Comparison of ENCODE assay signal across 8 cellular contexts in the genomic region with DNA sequence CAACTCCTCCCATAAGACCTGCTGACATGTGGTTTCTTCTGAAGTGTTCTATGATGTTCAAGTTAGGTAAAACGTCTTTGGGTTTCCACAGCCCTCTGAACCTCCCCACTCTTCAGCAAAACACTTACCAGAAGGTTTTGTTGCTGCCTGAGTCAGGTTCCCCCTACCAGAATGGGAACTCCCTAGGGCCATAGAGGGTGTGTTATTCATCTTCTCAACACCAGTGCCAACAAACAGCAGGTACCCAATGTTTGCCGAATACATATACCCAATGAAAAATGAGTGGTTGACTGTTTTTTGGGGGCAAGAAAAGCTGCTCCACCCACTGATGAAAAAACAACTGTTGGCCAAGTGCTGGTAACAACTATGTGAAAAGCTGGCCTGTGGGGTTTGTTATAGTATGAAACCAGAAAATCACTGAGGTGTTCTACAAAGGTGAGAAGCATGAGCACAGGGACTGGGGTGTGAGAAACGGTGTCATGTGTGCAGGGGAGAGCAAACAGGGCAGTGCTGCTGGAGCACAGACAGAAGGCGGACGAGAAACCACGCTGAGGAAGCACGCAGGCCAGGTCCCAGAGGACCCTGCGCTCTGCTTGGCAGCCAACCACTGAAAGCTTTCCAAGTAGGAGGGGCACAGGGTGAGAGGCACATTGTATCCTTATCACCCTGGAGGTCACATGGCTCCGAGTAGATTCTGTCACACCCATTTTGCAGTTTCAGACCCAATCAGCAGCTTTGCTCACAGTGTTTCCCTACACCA. TPM values are rescaled to one million over a fixed set of nuclear protein-coding genes. Genes with fewer than 3 reads are reported as not detected.
A peak's percentile ranks its signal among the peaks of the same experiment; 100 is the strongest.
DNase-seq lines count a peak whose midpoint lies in the region; ATAC-seq and TF ChIP-seq lines count a peak whose summit lies in the region.

No MANE protein-coding gene starts in this region.

- H3K4me2 ChIP-seq in Karpas-422 (ENCODE audit: low read depth, low read length, poor library complexity, severe bottlenecking) = peak overlapping the region; percentile 63

- no peaks in the 10 kb centered on the region for H3K27me3 ChIP-seq in Karpas-422 (ENCODE audit: low read length)
- no peaks in the 10 kb centered on the region for H3K27me3 ChIP-seq in left lung
- no peaks in the 10 kb centered on the region for H3K27me3 ChIP-seq in transverse colon

- DNase-seq in GM10248 (ENCODE audit: extremely low spot score) = peak; percentile 59
- DNase-seq in Karpas-422 = peak; percentile 90
- DNase-seq in activated T-cell treated with anti-CD3 and anti-CD28 coated beads for 4 hours = peak; percentile 19
- DNase-seq in left lung = peak in 1 of 2 donors; percentile 41
- DNase-seq in transverse colon = peak; percentile 53
- no peak for DNase-seq in iPS-NIHi7 (ENCODE audit: extremely low spot score)
- DNase-seq in OCI-M1 (lab: John Stamatoyannopoulos, UW) = no peak

- H2AFZ ChIP-seq in Karpas-422 (ENCODE audit: low read length) = no peak overlapping the region

- peak overlapping the region; percentile 81 for H3K27ac ChIP-seq in Karpas-422 (ENCODE audit: low read length)
- H3K27ac ChIP-seq in left lung = no peak overlapping the region
- H3K27ac ChIP-seq in transverse colon = peak overlapping the region; percentile 56 to 80 (median 74)

- POLR2A ChIA-PET in GM10248 (lab: Yijun Ruan, JAX) = interaction anchor here (0.7 to 1.0 kb wide), 2 partner anchors 9 to 39 kb away, joined by 3 to 4 read pairs; no protein-coding TSS in a partner anchor

- TF ChIP-seq POLR2A in transverse colon (IDR thresholded peaks at IDR 0.05) = no peak

- H3K4me1 ChIP-seq in Karpas-422 (ENCODE audit: low read length) (peaks cover 87% of the 10 kb centered on the region), left lung (peaks cover 0 to 28% of the 10 kb centered on the region in 2 donors), transverse colon (peaks cover 0 to 62% (median 17%) of the 10 kb centered on the region in 4 donors)

- H3K9me3 ChIP-seq in Karpas-422 (ENCODE audit: low read length) (no peaks in the 10 kb centered on the region), left lung (no peaks in the 10 kb centered on the region), transverse colon (no peaks in the 10 kb centered on the region)

- H3K9me2 ChIP-seq in Karpas-422 (replicated peaks; ENCODE audit: insufficient read depth, low read length) = no peaks in the 10 kb centered on the region

- H4K20me1 ChIP-seq in Karpas-422 (ENCODE audit: insufficient read depth, low read depth, low read length) = no peaks in the 10 kb centered on the region

- H3K79me2 ChIP-seq in Karpas-422 (ENCODE audit: low read length) = peaks cover 89% of the 10 kb centered on the region

- CTCF ChIA-PET in GM10248 (lab: Yijun Ruan, JAX) = interaction anchor here (0.9 to 4.0 kb wide), 6 partner anchors 8 to 60 kb away, joined by 3 to 15 read pairs (median 6); no protein-coding TSS in a partner anchor

- in situ Hi-C loops in transverse colon (cut with MboI; ENCODE audit: low pct_ligation_motif_present in 1 of 4, low pct_unique_long_range_greater_than_20kb in 1 of 4, low sequenced_read_pairs in 3 of 4) = no loop called here

- intact Hi-C loops in left lung (cut with DNase I) (no loop called here), transverse colon (cut with DNase I; ENCODE audit: low total_unique reads) (no loop called here)

- H3K9ac ChIP-seq in Karpas-422 (ENCODE audit: low read length) = peak overlapping the region; percentile 46

- peak; percentile 92 for ATAC-seq in GM21526 (IDR thresholded peaks at IDR 0.05; ENCODE audit: low FRiP score, unreplicated experiment)
- ATAC-seq in left lung = peak; percentile 45

- H3K4me3 ChIP-seq in Karpas-422 (ENCODE audit: low read length) (peak overlapping the region; percentile 33; the same call in 1 of the 2 replicates), left lung (no peak overlapping the region), transverse colon (no peak overlapping the region)

- TF ChIP-seq CTCF in GM10248 (IDR thresholded peaks at IDR 0.05; ENCODE audit: control extremely low read depth, extremely low read depth, low read depth, missing control alignments) (no peak), left lung (IDR thresholded peaks at IDR 0.05) (no peak), transverse colon (IDR thresholded peaks at IDR 0.05) (no peak)

- 51 to 56% methylated on average over 5 to 9 of the region's 9 CpGs for WGBS in transverse colon (ENCODE audit: low coverage in 1 of 2), 2 donors

- H3K36me3 ChIP-seq in Karpas-422 (ENCODE audit: insufficient read depth, low read length) (peaks cover 4% of the 10 kb centered on the region), left lung (peaks cover 0 to 7% of the 10 kb centered on the region in 2 donors), transverse colon (peaks cover 0 to 5% (median 2%) of the 10 kb centered on the region in 4 donors)

- no peak for TF ChIP-seq EP300 in transverse colon (IDR thresholded peaks at IDR 0.05; ENCODE audit: low read depth)

RNA-seq across cellular contexts. Expression of a gene that starts 28.8 kb away (rescaled TPM):
- 41.7 and 67.2 TPM in 2 replicates for total RNA-seq in Karpas-422 (2014; rRNA removed; shearing (Covaris generic); ENCODE audit: low replicate concordance)
- total RNA-seq in left lung (10 to 100 TPM; 37.2 to 60.9 TPM), transverse colon (100 to 1,000 TPM in 3 of 4 donors, 10 to 100 TPM in 1; 72.2 to 255 (median 166) TPM)

Comparison
In these comparisons a context has a peak if more than half of its experiments do, and no peak if none do; other contexts are left out.
1. DNase-seq: peak in GM10248 (single experiment), Karpas-422 (single experiment), activated T-cell treated with anti-CD3 and anti-CD28 coated beads for 4 hours (single experiment) and transverse colon (single experiment); none in iPS-NIHi7 (single experiment) and OCI-M1 (single experiment).
2. H3K27ac ChIP-seq: peak in Karpas-422 (single experiment) and transverse colon (4 of 4); none in left lung (0 of 2).